ENCODE assay signal across 8 cellular contexts in the genomic region with DNA sequence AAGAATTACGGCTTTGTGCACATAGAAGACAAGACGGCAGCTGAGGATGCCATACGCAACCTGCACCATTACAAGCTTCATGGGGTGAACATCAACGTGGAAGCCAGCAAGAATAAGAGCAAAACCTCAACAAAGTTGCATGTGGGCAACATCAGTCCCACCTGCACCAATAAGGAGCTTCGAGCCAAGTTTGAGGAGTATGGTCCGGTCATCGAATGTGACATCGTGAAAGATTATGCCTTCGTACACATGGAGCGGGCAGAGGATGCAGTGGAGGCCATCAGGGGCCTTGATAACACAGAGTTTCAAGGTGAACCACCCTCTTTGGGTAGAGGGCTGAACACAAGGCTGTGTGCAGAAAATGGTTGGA. TPM values are rescaled to one million over a fixed set of nuclear protein-coding genes. Genes with fewer than 3 reads are reported as not detected.
DNase-seq lines count a peak whose midpoint lies in the region; ATAC-seq and TF ChIP-seq lines count a peak whose summit lies in the region.
"Not testable (repeated sequence)": the region's sequence is repeated elsewhere in the genome, so short reads cannot be mapped to it uniquely, and the experiment has no call there.

No MANE protein-coding gene starts in this region.

- peaks cover 51% of the 10 kb centered on the region for H3K36me3 ChIP-seq in CD4-positive, CD25-positive, alpha-beta regulatory T cell (ENCODE audit: control insufficient read depth, insufficient read depth, low read length)
- H3K36me3 ChIP-seq in IMR-90 (ENCODE audit: control insufficient read depth, insufficient read depth, low read length) = peaks cover 28% of the 10 kb centered on the region
- H3K36me3 ChIP-seq in endodermal cell (ENCODE audit: control insufficient read depth, insufficient read depth, low read length) = peaks cover 65% of the 10 kb centered on the region
- H3K36me3 ChIP-seq in iPS-20b (ENCODE audit: insufficient read depth, low read depth, low read length) = peaks cover 71% of the 10 kb centered on the region
- H3K36me3 ChIP-seq in neutrophil = peaks cover 46% of the 10 kb centered on the region
- peaks cover 18% of the 10 kb centered on the region for H3K36me3 ChIP-seq in thoracic aorta

- in situ Hi-C loops in IMR-90 (cut with MboI; ENCODE audit: low sequenced_read_pairs) = not testable (repeated sequence)

- H3K9me3 ChIP-seq in CD4-positive, CD25-positive, alpha-beta regulatory T cell (ENCODE audit: control insufficient read depth in 2 of 2, low read length in 2 of 2); IMR-90 (ENCODE audit: control insufficient read depth, insufficient read depth, low read length); T-helper 17 cell (ENCODE audit: control insufficient read depth, low read length, poor library complexity, severe bottlenecking); endodermal cell (ENCODE audit: control insufficient read depth, low read length); iPS-20b (ENCODE audit: insufficient read depth, low read depth, low read length); neutrophil; thoracic aorta: not testable (repeated sequence)

- H3K4me1 Mint-ChIP-seq in CD4-positive, CD25-positive, alpha-beta regulatory T cell = peaks cover 22 to 76% (median 66%) of the 10 kb centered on the region in 4 donors
- peaks cover 63% of the 10 kb centered on the region for H3K4me1 Mint-ChIP-seq in T-helper 17 cell
- peaks cover 76% of the 10 kb centered on the region for H3K4me1 Mint-ChIP-seq in activated naive CD8-positive, alpha-beta T cell treated with anti-CD3 and anti-CD28 coated beads, Interleukin-2, amount 50 U/mL, for 24 hours
- peaks cover 63% of the 10 kb centered on the region for H3K4me1 Mint-ChIP-seq in endodermal cell

- H2AK5ac ChIP-seq in IMR-90 (ENCODE audit: low read depth, low read length) = not testable (repeated sequence)

- peaks cover 16 to 80% of the 10 kb centered on the region in 2 experiments; a peak in 3 of 4 replicates for H3K79me1 ChIP-seq in IMR-90 (ENCODE audit: low read depth in 1 of 2, low read length in 2 of 2)

- H3K9me3 Mint-ChIP-seq in CD4-positive, CD25-positive, alpha-beta regulatory T cell; activated naive CD8-positive, alpha-beta T cell treated with anti-CD3 and anti-CD28 coated beads, Interleukin-2, amount 50 U/mL, for 24 hours; endodermal cell: not testable (repeated sequence)

- H4K20me1 ChIP-seq in IMR-90 (ENCODE audit: insufficient read depth, low read length) = peaks cover 85% of the 10 kb centered on the region

- ATAC-seq in CD4-positive, CD25-positive, alpha-beta regulatory T cell (ENCODE audit: low read depth in 2 of 2); IMR-90 (ENCODE audit: low read depth); T-helper 17 cell; activated naive CD8-positive, alpha-beta T cell treated with anti-CD3 and anti-CD28 coated beads, Interleukin-2, amount 50 U/mL, for 24 hours; thoracic aorta (ENCODE audit: insufficient number of reproducible peaks, low FRiP score, low read depth): not testable (repeated sequence)

- H3K4me3 Mint-ChIP-seq in CD4-positive, CD25-positive, alpha-beta regulatory T cell = peak overlapping the region; percentile 94 to 100 (median 98)
- H3K4me3 Mint-ChIP-seq in T-helper 17 cell (peak overlapping the region; percentile 98), endodermal cell (peak overlapping the region; percentile 99)
- peak overlapping the region; percentile 85 for H3K4me3 Mint-ChIP-seq in activated naive CD8-positive, alpha-beta T cell treated with anti-CD3 and anti-CD28 coated beads, Interleukin-2, amount 50 U/mL, for 24 hours

- not testable (repeated sequence) for H4K91ac ChIP-seq in IMR-90 (ENCODE audit: insufficient read depth, low read depth, low read length)

- TF ChIP-seq CTCF in IMR-90 (conservative IDR thresholded peaks at IDR 0.05; ENCODE audit: low read depth, low read length); endodermal cell (conservative IDR thresholded peaks at IDR 0.05); neutrophil (IDR thresholded peaks at IDR 0.05); thoracic aorta (IDR thresholded peaks at IDR 0.05): not testable (repeated sequence)

- not testable (repeated sequence) for H3K56ac ChIP-seq in IMR-90 (ENCODE audit: extremely low read depth, insufficient read depth, low read length)

- peak overlapping the region; percentile 92 for H3K4me3 ChIP-seq in CD4-positive, CD25-positive, alpha-beta regulatory T cell (ENCODE audit: low read depth, low read length)
- H3K4me3 ChIP-seq in IMR-90 (ENCODE audit: insufficient read depth, low read depth, low read length) = peak overlapping the region; percentile 76
- H3K4me3 ChIP-seq in endodermal cell (ENCODE audit: low read length) = peak overlapping the region; percentile 100
- peak overlapping the region; percentile 94 for H3K4me3 ChIP-seq in iPS-20b (ENCODE audit: low read length)
- H3K4me3 ChIP-seq in neutrophil (ENCODE audit: low read depth in 1 of 2, low read length in 1 of 2) = peak overlapping the region; percentile 86 to 99
- H3K4me3 ChIP-seq in thoracic aorta = peak overlapping the region; percentile 93

- peak overlapping the region; percentile 95 to 99 (median 97) for H3K27ac Mint-ChIP-seq in CD4-positive, CD25-positive, alpha-beta regulatory T cell
- H3K27ac Mint-ChIP-seq in T-helper 17 cell = peak overlapping the region; percentile 98
- peak overlapping the region; percentile 93 for H3K27ac Mint-ChIP-seq in activated naive CD8-positive, alpha-beta T cell treated with anti-CD3 and anti-CD28 coated beads, Interleukin-2, amount 50 U/mL, for 24 hours
- peak overlapping the region; percentile 100 for H3K27ac Mint-ChIP-seq in endodermal cell

- not testable (repeated sequence) for H3K4ac ChIP-seq in IMR-90 (ENCODE audit: low read depth, low read length)

- H2BK120ac ChIP-seq in IMR-90 (ENCODE audit: low read depth, low read length) = not testable (repeated sequence)

- H3K14ac ChIP-seq in IMR-90 (replicated peaks; ENCODE audit: low read depth, low read length) = not testable (repeated sequence)

- peaks cover 60% of the 10 kb centered on the region for H3K4me1 ChIP-seq in CD4-positive, CD25-positive, alpha-beta regulatory T cell (ENCODE audit: control insufficient read depth, insufficient read depth, low read length, poor library complexity, severe bottlenecking)
- peaks cover 21% of the 10 kb centered on the region for H3K4me1 ChIP-seq in IMR-90 (ENCODE audit: control insufficient read depth, insufficient read depth, low read length)
- H3K4me1 ChIP-seq in endodermal cell (ENCODE audit: control insufficient read depth, insufficient read depth, low read length) = not testable (repeated sequence)
- H3K4me1 ChIP-seq in iPS-20b (ENCODE audit: insufficient read depth, low read length) = peaks cover 30% of the 10 kb centered on the region; the same call in 1 of the 2 replicates
- peaks cover 34 to 40% of the 10 kb centered on the region in 2 experiments for H3K4me1 ChIP-seq in neutrophil (ENCODE audit: control insufficient read depth in 1 of 2, insufficient read depth in 1 of 2, low read depth in 1 of 2, low read length in 1 of 2)
- peaks cover 52 to 71% of the 10 kb centered on the region in 2 donors for H3K4me1 ChIP-seq in thoracic aorta (ENCODE audit: control insufficient read depth in 1 of 2, low read depth in 2 of 2)

- BruUV-seq in IMR-90 (replicated peaks; lab: Mats Ljungman, UMichigan) = not testable (repeated sequence)

- H3K27ac ChIP-seq in CD4-positive, CD25-positive, alpha-beta regulatory T cell (ENCODE audit: insufficient read depth, low read length, poor library complexity, severe bottlenecking) = peak overlapping the region; percentile 94
- H3K27ac ChIP-seq in IMR-90 (ENCODE audit: insufficient read depth, low read length); endodermal cell (ENCODE audit: low read depth, low read length); iPS-20b (ENCODE audit: low read length); thoracic aorta: not testable (repeated sequence)
- H3K27ac ChIP-seq in neutrophil = peak overlapping the region; percentile 91

- CTCF ChIA-PET in IMR-90 (lab: Yijun Ruan, JAX) = not testable (repeated sequence)

- not testable (repeated sequence) for H4K5ac ChIP-seq in IMR-90 (ENCODE audit: low read depth, low read length)

- not testable (repeated sequence) for H2AFZ ChIP-seq in IMR-90 (replicated peaks; ENCODE audit: low read length, poor library complexity)

- 75% methylated on average over 2 of the region's 10 CpGs; no CpG with 5 or more reads in 1 of the 2 experiments for WGBS in IMR-90 (ENCODE audit: extremely low coverage in 2 of 2, insufficient read length in 1 of 2), 2 experiments
- 75 to 85% methylated on average over 3 to 8 of the region's 10 CpGs for WGBS in endodermal cell (ENCODE audit: insufficient coverage in 1 of 2, insufficient read length in 1 of 2), 2 experiments

- not testable (repeated sequence) for DNase-seq in CD4-positive, CD25-positive, alpha-beta regulatory T cell; IMR-90; T-helper 17 cell; activated naive CD8-positive, alpha-beta T cell treated with anti-CD3 and anti-CD28 coated beads, Interleukin-2, amount 50 U/mL, for 24 hours; endodermal cell; thoracic aorta (ENCODE audit: low spot score)

- not testable (repeated sequence) for H3K27me3 Mint-ChIP-seq in CD4-positive, CD25-positive, alpha-beta regulatory T cell; T-helper 17 cell; activated naive CD8-positive, alpha-beta T cell treated with anti-CD3 and anti-CD28 coated beads, Interleukin-2, amount 50 U/mL, for 24 hours; endodermal cell (ENCODE audit: insufficient read depth)

- H3K9me1 ChIP-seq in IMR-90 (ENCODE audit: insufficient read depth, low read length) = not testable (repeated sequence)

- not testable (repeated sequence) for H3K27me3 ChIP-seq in CD4-positive, CD25-positive, alpha-beta regulatory T cell (ENCODE audit: control insufficient read depth, insufficient read depth, low read length); IMR-90 (ENCODE audit: control insufficient read depth, insufficient read depth, low read length); endodermal cell (ENCODE audit: control insufficient read depth, insufficient read depth, low read length, poor library complexity, severe bottlenecking); iPS-20b (ENCODE audit: insufficient read depth, low read length); neutrophil; thoracic aorta (replicated peaks; ENCODE audit: insufficient read depth)

- H3K18ac ChIP-seq in IMR-90 (ENCODE audit: low read depth, low read length) = not testable (repeated sequence)

- not testable (repeated sequence) for TF ChIP-seq POLR2A in IMR-90 (IDR thresholded peaks at IDR 0.05; ENCODE audit: low read depth, low read length)

- H2AK9ac ChIP-seq in IMR-90 (replicated peaks; ENCODE audit: low read depth, low read length, poor library complexity) = not testable (repeated sequence)

- not testable (repeated sequence) for TF ChIP-seq RAD21 in IMR-90 (IDR thresholded peaks at IDR 0.05; ENCODE audit: low read length)

- H3K9ac ChIP-seq in IMR-90 (ENCODE audit: low read depth, low read length) = not testable (repeated sequence)
- H3K9ac ChIP-seq in endodermal cell (ENCODE audit: extremely low read depth, low read length, poor library complexity, severe bottlenecking) (peak overlapping the region; percentile 99), iPS-20b (ENCODE audit: low read depth, low read length) (peak overlapping the region; percentile 98; the same call in 1 of the 2 replicates)

- POLR2A ChIA-PET in IMR-90 (lab: Charles Lee; ENCODE audit: unreplicated experiment) = not testable (repeated sequence)

- H2BK15ac ChIP-seq in IMR-90 (ENCODE audit: low read depth, low read length) = not testable (repeated sequence)

- peaks cover 45% of the 10 kb centered on the region for H3K36me3 Mint-ChIP-seq in CD4-positive, CD25-positive, alpha-beta regulatory T cell
- peaks cover 21% of the 10 kb centered on the region for H3K36me3 Mint-ChIP-seq in T-helper 17 cell (ENCODE audit: low read depth)
- H3K36me3 Mint-ChIP-seq in activated naive CD8-positive, alpha-beta T cell treated with anti-CD3 and anti-CD28 coated beads, Interleukin-2, amount 50 U/mL, for 24 hours (ENCODE audit: low read depth) = peaks cover 74% of the 10 kb centered on the region
- H3K36me3 Mint-ChIP-seq in endodermal cell (ENCODE audit: low read depth) = peaks cover 69% of the 10 kb centered on the region

- not testable (repeated sequence) for H2BK5ac ChIP-seq in IMR-90 (ENCODE audit: low read depth, low read length, poor library complexity, severe bottlenecking)

- not testable (repeated sequence) for H4K8ac ChIP-seq in IMR-90 (ENCODE audit: low read depth in 2 of 2, low read length in 2 of 2)

- intact Hi-C loops in IMR-90 (cut with micrococcal nuclease) = loop anchor here (2.0 kb wide), 3 partner anchors 23 to 93 kb away; partner anchors contain the start of genes ACTN3, RBM14 and ZDHHC24

- dilution Hi-C loops in IMR-90 (cut with HindIII; ENCODE audit: low sequenced_read_pairs, unreplicated experiment) = not testable (repeated sequence)

- not testable (repeated sequence) for H2BK20ac ChIP-seq in IMR-90 (ENCODE audit: low read depth, low read length)

- peak overlapping the region; percentile 93 for H3K4me2 ChIP-seq in IMR-90 (ENCODE audit: low read depth, low read length)

- peak overlapping the region; percentile 64; the same call in 1 of the 2 replicates for H3K23ac ChIP-seq in IMR-90 (ENCODE audit: low read depth, low read length)

RNA-seq across cellular contexts. Expression of gene RBM4, which starts 1.3 kb away (rescaled TPM):
- total RNA-seq in CD4-positive, CD25-positive, alpha-beta regulatory T cell = 201 TPM
- 100 to 1,000 TPM; 286 to 306 (median 295) TPM for polyA plus RNA-seq in CD4-positive, CD25-positive, alpha-beta regulatory T cell
- total RNA-seq in IMR-90 (2012; rRNA removed) (175 and 198 TPM in 2 replicates), T-helper 17 cell (100 to 1,000 TPM; 205 to 261 TPM), endodermal cell (100 to 1,000 TPM; 151 to 191 TPM), thoracic aorta (10 to 100 TPM; 61.2 to 84.0 TPM)
- 165 and 176 TPM in 2 replicates for polyA plus RNA-seq in IMR-90 (2012; rRNA removed)
- polyA plus RNA-seq in IMR-90 (2012; cell fraction: cytosol; rRNA removed) = 116 and 153 TPM in 2 replicates
- 101 and 183 TPM in 2 replicates for polyA plus RNA-seq in IMR-90 (2012; cell fraction: nucleus; rRNA removed; ENCODE audit: low replicate concordance)
- polyA plus RNA-seq in endodermal cell (2013, experiment 1 of 2) = 176 TPM
- 157 TPM for polyA plus RNA-seq in endodermal cell (2013, experiment 2 of 2)

RNA-seq across cellular contexts. Expression of gene RBM14, which starts 23.4 kb away (rescaled TPM):
- total RNA-seq in CD4-positive, CD25-positive, alpha-beta regulatory T cell = 233 TPM
- polyA plus RNA-seq in CD4-positive, CD25-positive, alpha-beta regulatory T cell = 10 to 100 TPM; 56.7 to 76.9 (median 69.2) TPM
- total RNA-seq in IMR-90 (2012; rRNA removed) = 9.3 and 12.2 TPM in 2 replicates
- 31.1 and 34.8 TPM in 2 replicates for polyA plus RNA-seq in IMR-90 (2012; rRNA removed)
- 16.4 and 25.6 TPM in 2 replicates for polyA plus RNA-seq in IMR-90 (2012; cell fraction: cytosol; rRNA removed)
- polyA plus RNA-seq in IMR-90 (2012; cell fraction: nucleus; rRNA removed; ENCODE audit: low replicate concordance) = 32.3 and 57.7 TPM in 2 replicates
- total RNA-seq in T-helper 17 cell = 100 to 1,000 TPM; 286 to 398 TPM
- total RNA-seq in endodermal cell = 100 to 1,000 TPM in 1 of 2 donors, 10 to 100 TPM in 1; 90.0 to 110 TPM
- 49.3 TPM for polyA plus RNA-seq in endodermal cell (2013, experiment 1 of 2)
- polyA plus RNA-seq in endodermal cell (2013, experiment 2 of 2) = 38.8 TPM
- 10 to 100 TPM; 72.7 to 99.8 TPM for total RNA-seq in thoracic aorta

RNA-seq across cellular contexts. Expression of gene RBM4B, which starts 37.9 kb away (rescaled TPM):
- 10.0 TPM for total RNA-seq in CD4-positive, CD25-positive, alpha-beta regulatory T cell
- polyA plus RNA-seq in CD4-positive, CD25-positive, alpha-beta regulatory T cell = 10 to 100 TPM; 12.6 to 17.6 (median 15.3) TPM
- total RNA-seq in IMR-90 (2012; rRNA removed) = 23.1 and 25.6 TPM in 2 replicates
- 21.1 and 26.7 TPM in 2 replicates for polyA plus RNA-seq in IMR-90 (2012; rRNA removed)
- 11.4 and 17.8 TPM in 2 replicates for polyA plus RNA-seq in IMR-90 (2012; cell fraction: cytosol; rRNA removed)
- polyA plus RNA-seq in IMR-90 (2012; cell fraction: nucleus; rRNA removed; ENCODE audit: low replicate concordance) = 21.4 and 62.4 TPM in 2 replicates
- total RNA-seq in T-helper 17 cell = 1 to 10 TPM; 7.3 to 9.9 TPM
- total RNA-seq in endodermal cell = 10 to 100 TPM; 23.3 to 28.5 TPM
- 48.4 TPM for polyA plus RNA-seq in endodermal cell (2013, experiment 1 of 2)
- polyA plus RNA-seq in endodermal cell (2013, experiment 2 of 2) = 41.6 TPM
- 1 to 10 TPM; 8.9 to 9.2 TPM for total RNA-seq in thoracic aorta

RNA-seq across cellular contexts. Expression of gene CCS, which starts 46.8 kb away (rescaled TPM):
- total RNA-seq in CD4-positive, CD25-positive, alpha-beta regulatory T cell = 31.4 TPM
- 10 to 100 TPM; 31.0 to 37.8 (median 35.6) TPM for polyA plus RNA-seq in CD4-positive, CD25-positive, alpha-beta regulatory T cell
- total RNA-seq in IMR-90 (2012; rRNA removed) = 20.1 and 21.4 TPM in 2 replicates
- 53.0 and 54.6 TPM in 2 replicates for polyA plus RNA-seq in IMR-90 (2012; rRNA removed)
- polyA plus RNA-seq in IMR-90 (2012; cell fraction: cytosol; rRNA removed) = 33.9 and 50.0 TPM in 2 replicates
- polyA plus RNA-seq in IMR-90 (2012; cell fraction: nucleus; rRNA removed; ENCODE audit: low replicate concordance) = 401 and 499 TPM in 2 replicates
- 10 to 100 TPM; 23.1 to 23.4 TPM for total RNA-seq in T-helper 17 cell
- total RNA-seq in endodermal cell = 10 to 100 TPM; 62.9 to 64.7 TPM
- polyA plus RNA-seq in endodermal cell (2013, experiment 1 of 2) = 58.9 TPM
- 51.7 TPM for polyA plus RNA-seq in endodermal cell (2013, experiment 2 of 2)
- total RNA-seq in thoracic aorta = 10 to 100 TPM; 19.9 to 20.8 TPM

RNA-seq across cellular contexts. Expression of gene CCDC87, which starts 46.9 kb away (rescaled TPM):
- 0.35 TPM for total RNA-seq in CD4-positive, CD25-positive, alpha-beta regulatory T cell
- polyA plus RNA-seq in CD4-positive, CD25-positive, alpha-beta regulatory T cell = not detected
- total RNA-seq in IMR-90 (2012; rRNA removed) (under 0.01 and 0.18 TPM in 2 replicates), T-helper 17 cell (1 to 10 TPM in 1 of 2 donors, under 1 TPM in 1; 0.63 to 2.3 TPM), endodermal cell (1 to 10 TPM in 1 of 2 donors, under 1 TPM in 1; 0.84 to 1.5 TPM), thoracic aorta (under 1 TPM in 1 of 2 donors, not detected in 1; 0.68 TPM)
- 0.14 and 0.19 TPM in 2 replicates for polyA plus RNA-seq in IMR-90 (2012; rRNA removed)
- 0.10 and 0.15 TPM in 2 replicates for polyA plus RNA-seq in IMR-90 (2012; cell fraction: cytosol; rRNA removed)
- 0.04 and 0.07 TPM in 2 replicates for polyA plus RNA-seq in IMR-90 (2012; cell fraction: nucleus; rRNA removed; ENCODE audit: low replicate concordance)
- 0.25 TPM for polyA plus RNA-seq in endodermal cell (2013, experiment 1 of 2)
- polyA plus RNA-seq in endodermal cell (2013, experiment 2 of 2) = 0.29 TPM
